In the genomic region with DNA sequence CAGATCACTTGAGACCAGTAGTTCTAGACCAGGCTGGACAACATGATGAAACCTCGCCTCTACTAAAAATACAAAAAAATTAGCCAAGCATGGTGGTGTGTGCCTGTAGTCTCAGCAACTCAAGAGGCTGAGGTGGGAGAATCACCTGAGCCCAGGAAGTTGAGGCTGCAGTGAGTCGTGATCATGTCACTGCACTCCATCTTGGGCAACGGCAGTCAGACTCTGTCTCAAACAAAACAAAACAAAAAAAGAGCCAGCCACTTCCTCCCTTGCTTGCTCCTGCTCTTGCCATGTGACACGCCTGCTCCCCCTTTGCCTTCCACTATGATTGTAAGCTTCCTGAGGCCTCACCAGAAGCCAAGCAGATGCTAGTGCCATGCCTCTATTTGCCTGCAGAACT, we compare ENCODE assay signal across 5 cellular contexts. TPM values are rescaled to one million over a fixed set of nuclear protein-coding genes. Genes with fewer than 3 reads are reported as not detected.
"Had no signal": no experiment of that assay in that cellular context is flagged by ENCODE, and none has a peak within 500 bp of the region (broad histone marks: within the 10 kb centered on the region; RNA-seq: fewer than 3 reads in every experiment).

No MANE protein-coding gene starts in this region.

RNA-seq across cellular contexts. Expression of a gene that starts 19.1 kb away (rescaled TPM):
- total RNA-seq: GM23248, H4, H7, HFFc6, IMR-90 had no signal
- polyA plus RNA-seq: GM23248, IMR-90 had no signal
